ENCODE assay signal across 1 cellular context in the genomic region with DNA sequence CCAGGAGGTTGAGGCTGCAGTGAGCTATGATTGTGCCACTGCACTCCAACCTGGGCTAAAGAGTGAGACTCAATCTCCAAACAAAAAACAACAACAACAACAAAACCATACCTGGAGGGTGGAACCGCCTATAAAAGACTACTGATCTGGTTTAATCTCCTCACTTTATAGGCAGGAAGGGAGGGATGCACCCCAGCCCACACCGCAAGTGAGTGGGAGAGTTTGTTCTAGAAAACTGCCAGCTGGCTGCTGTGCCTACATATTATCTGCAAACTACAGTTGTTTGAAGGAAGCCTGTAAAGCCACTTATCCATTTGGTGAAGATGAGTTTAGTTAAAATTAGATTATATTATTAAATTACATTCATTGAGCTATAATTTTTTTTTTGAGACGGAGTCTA.
TF ChIP-seq lines count a peak whose summit lies in the region.

No MANE protein-coding gene starts in this region.

TF ChIP-seq in SK-N-SH, 30 proteins besides CTCF, POLR2A, EP300 and RAD21:
- TF ChIP-seq, protein P1, sequence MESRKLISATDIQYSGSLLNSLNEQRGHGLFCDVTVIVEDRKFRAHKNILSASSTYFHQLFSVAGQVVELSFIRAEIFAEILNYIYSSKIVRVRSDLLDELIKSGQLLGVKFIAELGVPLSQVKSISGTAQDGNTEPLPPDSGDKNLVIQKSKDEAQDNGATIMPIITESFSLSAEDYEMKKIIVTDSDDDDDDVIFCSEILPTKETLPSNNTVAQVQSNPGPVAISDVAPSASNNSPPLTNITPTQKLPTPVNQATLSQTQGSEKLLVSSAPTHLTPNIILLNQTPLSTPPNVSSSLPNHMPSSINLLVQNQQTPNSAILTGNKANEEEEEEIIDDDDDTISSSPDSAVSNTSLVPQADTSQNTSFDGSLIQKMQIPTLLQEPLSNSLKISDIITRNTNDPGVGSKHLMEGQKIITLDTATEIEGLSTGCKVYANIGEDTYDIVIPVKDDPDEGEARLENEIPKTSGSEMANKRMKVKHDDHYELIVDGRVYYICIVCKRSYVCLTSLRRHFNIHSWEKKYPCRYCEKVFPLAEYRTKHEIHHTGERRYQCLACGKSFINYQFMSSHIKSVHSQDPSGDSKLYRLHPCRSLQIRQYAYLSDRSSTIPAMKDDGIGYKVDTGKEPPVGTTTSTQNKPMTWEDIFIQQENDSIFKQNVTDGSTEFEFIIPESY (IDR thresholded peaks at IDR 0.05; ENCODE audit: borderline replicate concordance, low read depth), result no peak
- TF ChIP-seq TEAD4 (IDR thresholded peaks at IDR 0.05; ENCODE audit: borderline replicate concordance, insufficient read depth), result no peak
- no peak for TF ChIP-seq RXRA (IDR thresholded peaks at IDR 0.05; ENCODE audit: borderline replicate concordance, low read depth)
- TF ChIP-seq NRF1 (IDR thresholded peaks at IDR 0.05; ENCODE audit: low read depth, low read length), result no peak
- no peak for TF ChIP-seq CHD2 (IDR thresholded peaks at IDR 0.05; ENCODE audit: low read length, partially characterized antibody)
- no peak for TF ChIP-seq SMC3 (IDR thresholded peaks at IDR 0.05; ENCODE audit: low read depth, low read length)
- no peak for TF ChIP-seq MEF2A (IDR thresholded peaks at IDR 0.05; ENCODE audit: borderline replicate concordance, low read depth)
- TF ChIP-seq, protein P2, sequence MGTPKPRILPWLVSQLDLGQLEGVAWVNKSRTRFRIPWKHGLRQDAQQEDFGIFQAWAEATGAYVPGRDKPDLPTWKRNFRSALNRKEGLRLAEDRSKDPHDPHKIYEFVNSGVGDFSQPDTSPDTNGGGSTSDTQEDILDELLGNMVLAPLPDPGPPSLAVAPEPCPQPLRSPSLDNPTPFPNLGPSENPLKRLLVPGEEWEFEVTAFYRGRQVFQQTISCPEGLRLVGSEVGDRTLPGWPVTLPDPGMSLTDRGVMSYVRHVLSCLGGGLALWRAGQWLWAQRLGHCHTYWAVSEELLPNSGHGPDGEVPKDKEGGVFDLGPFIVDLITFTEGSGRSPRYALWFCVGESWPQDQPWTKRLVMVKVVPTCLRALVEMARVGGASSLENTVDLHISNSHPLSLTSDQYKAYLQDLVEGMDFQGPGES (IDR thresholded peaks at IDR 0.05; ENCODE audit: low read depth, low read length), result no peak
- no peak for TF ChIP-seq TCF12 (IDR thresholded peaks at IDR 0.05)
- no peak for TF ChIP-seq YY1 (IDR thresholded peaks at IDR 0.05; ENCODE audit: low read depth)
- no peak for TF ChIP-seq FOXJ3 (CRISPR knock-in tag; IDR thresholded peaks at IDR 0.05)
- TF ChIP-seq FOXM1 (IDR thresholded peaks at IDR 0.05; ENCODE audit: low read depth), result no peak
- no peak for TF ChIP-seq ELF1 (IDR thresholded peaks at IDR 0.05)
TF ChIP-seq in SK-N-SH: peak in this region for 0.
